8 cellular contexts compared by ENCODE assay signal in the genomic region with DNA sequence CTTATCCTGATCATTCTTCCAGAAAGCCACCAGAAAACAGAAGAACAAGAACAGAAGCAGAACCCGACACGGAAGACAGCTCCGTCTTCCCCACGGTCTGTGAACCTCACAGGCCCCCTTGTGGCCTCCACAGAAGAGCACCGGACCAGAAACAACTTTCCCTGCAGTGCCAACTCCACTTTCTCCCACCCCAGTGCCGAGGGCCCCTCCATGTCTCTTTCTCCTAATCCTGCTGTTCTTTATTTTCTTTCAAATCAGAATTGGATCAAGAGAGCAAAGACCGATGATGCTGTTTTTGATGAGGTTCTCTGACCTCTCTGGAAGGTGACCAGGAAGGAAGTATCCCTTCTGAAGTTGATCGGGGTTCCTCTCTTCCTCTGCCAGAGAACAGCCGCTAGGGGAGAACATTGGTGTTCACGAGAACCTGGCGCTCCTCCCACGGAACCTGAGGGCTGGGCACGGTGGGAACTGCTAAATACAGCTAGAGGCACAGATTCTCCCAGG. TPM values are rescaled to one million over a fixed set of nuclear protein-coding genes. Genes with fewer than 3 reads are reported as not detected.
DNase-seq lines count a peak whose midpoint lies in the region; ATAC-seq, FAIRE-seq and TF ChIP-seq lines count a peak whose summit lies in the region.

No MANE protein-coding gene starts in this region.

- H3K27me3 Mint-ChIP-seq in CD4-positive, alpha-beta memory T cell: peaks cover 11 to 30% of the 10 kb centered on the region in 2 donors
- H3K27me3 Mint-ChIP-seq in central memory CD8-positive, alpha-beta T cell: peaks cover 59% of the 10 kb centered on the region

- H3K4me1 ChIP-seq in CD4-positive, alpha-beta memory T cell (ENCODE audit: insufficient read depth, low read length): no peaks in the 10 kb centered on the region
- H3K4me1 ChIP-seq in OCI-LY7 (ENCODE audit: insufficient read depth, low read length, poor library complexity, severe bottlenecking): no peaks in the 10 kb centered on the region

- H3K4me3 Mint-ChIP-seq in CD4-positive, alpha-beta memory T cell: peak overlapping the region in 7 of 8 donors; percentile 0 to 63 (median 50)
- peak overlapping the region; percentile 42 for H3K4me3 Mint-ChIP-seq in central memory CD8-positive, alpha-beta T cell

- no peaks in the 10 kb centered on the region for H3K36me3 ChIP-seq in CD4-positive, alpha-beta memory T cell (ENCODE audit: insufficient read depth, low read length)
- H3K36me3 ChIP-seq in OCI-LY7 (ENCODE audit: insufficient read depth, low read length): no peaks in the 10 kb centered on the region

- FAIRE-seq in H54 (lab: Jason Lieb, UNC): no peak

- H3K27me3 ChIP-seq in CD4-positive, alpha-beta memory T cell (ENCODE audit: insufficient read depth, low read length): no peaks in the 10 kb centered on the region

- intact Hi-C loops in CD4-positive, alpha-beta memory T cell (cut with micrococcal nuclease): no loop called here
- intact Hi-C loops in OCI-LY7 (cut with micrococcal nuclease; ENCODE audit: unreplicated experiment): no loop called here

- peaks cover 4 to 8% (median 7%) of the 10 kb centered on the region in 4 donors for H3K4me1 Mint-ChIP-seq in CD4-positive, alpha-beta memory T cell
- H3K4me1 Mint-ChIP-seq in central memory CD8-positive, alpha-beta T cell: peaks cover 8% of the 10 kb centered on the region

- H3K27ac ChIP-seq in CD4-positive, alpha-beta memory T cell (ENCODE audit: low read depth, low read length): no peak overlapping the region
- H3K27ac ChIP-seq in OCI-LY7 (ENCODE audit: low read depth, low read length, poor library complexity, severe bottlenecking): no peak overlapping the region

- H3K4me2 ChIP-seq in OCI-LY7 (ENCODE audit: low read length): no peak overlapping the region

- peak overlapping the region in 3 of 7 donors; percentile 1 to 52 (median 2) for H3K27ac Mint-ChIP-seq in CD4-positive, alpha-beta memory T cell
- H3K27ac Mint-ChIP-seq in central memory CD8-positive, alpha-beta T cell (ENCODE audit: low read depth): peak overlapping the region; percentile 74

- no peak for ATAC-seq in central memory CD8-positive, alpha-beta T cell (replicated peaks; ENCODE audit: extremely low read depth, poor library complexity, severe bottlenecking)
- no peak for ATAC-seq in GM19463 (IDR thresholded peaks at IDR 0.05; ENCODE audit: unreplicated experiment)
- no peak for ATAC-seq in GM21526 (IDR thresholded peaks at IDR 0.05; ENCODE audit: low FRiP score, unreplicated experiment)

- no peaks in the 10 kb centered on the region for H3K9me2 ChIP-seq in OCI-LY7 (ENCODE audit: insufficient read depth, low read length)

- peaks cover 0 to 9% (median 0%) of the 10 kb centered on the region in 8 donors for H3K9me3 Mint-ChIP-seq in CD4-positive, alpha-beta memory T cell
- H3K9me3 Mint-ChIP-seq in central memory CD8-positive, alpha-beta T cell: no peaks in the 10 kb centered on the region

- H4K20me1 ChIP-seq in OCI-LY7 (ENCODE audit: insufficient read depth, low read length): no peaks in the 10 kb centered on the region

- no peak for TF ChIP-seq POLR2A in H54 (IDR thresholded peaks at IDR 0.05; ENCODE audit: low read depth, low read length)

- peak in 2 of 5 donors; percentile 6 to 8 for DNase-seq in CD4-positive, alpha-beta memory T cell
- DNase-seq in H54 (ENCODE audit: insufficient read length, low spot score) (peak; percentile 45), OCI-LY7 (ENCODE audit: low spot score) (no peak), medulla oblongata (ENCODE audit: extremely low spot score) (peak; percentile 58), NK-92 (lab: John Stamatoyannopoulos, UW; ENCODE audit: unreplicated experiment) (no peak)
- DNase-seq in central memory CD8-positive, alpha-beta T cell (ENCODE audit: low spot score in 2 of 2): no peak

- BruUV-seq in OCI-LY7 (replicated peaks; lab: Mats Ljungman, UMichigan): no TSS peak

- CTCF ChIA-PET in CD4-positive, alpha-beta memory T cell (lab: Charles Lee; ENCODE audit: partially characterized antibody): interaction anchor here (0.7 to 1.6 kb wide), 3 partner anchors 8 to 752 kb away, joined by 3 to 5 read pairs (median 4); no protein-coding TSS in a partner anchor
- CTCF ChIA-PET in OCI-LY7 (lab: Charles Lee; ENCODE audit: unreplicated experiment): no interaction called here

- no peaks in the 10 kb centered on the region for H3K79me2 ChIP-seq in OCI-LY7 (ENCODE audit: insufficient read depth, low read depth, low read length)

- H3K4me3 ChIP-seq in CD4-positive, alpha-beta memory T cell (ENCODE audit: low read length in 2 of 2): no peak overlapping the region
- no peak overlapping the region for H3K4me3 ChIP-seq in OCI-LY7 (ENCODE audit: low read depth, low read length, poor library complexity, severe bottlenecking)

- no peak overlapping the region for H2AFZ ChIP-seq in OCI-LY7 (ENCODE audit: low read length)

- TF ChIP-seq CTCF in OCI-LY7 (conservative IDR thresholded peaks at IDR 0.05; ENCODE audit: low read length): peak; percentile 52

- no peaks in the 10 kb centered on the region for H3K36me3 Mint-ChIP-seq in CD4-positive, alpha-beta memory T cell
- no peaks in the 10 kb centered on the region for H3K36me3 Mint-ChIP-seq in central memory CD8-positive, alpha-beta T cell (ENCODE audit: insufficient read depth)

- POLR2A ChIA-PET in CD4-positive, alpha-beta memory T cell (lab: Charles Lee; ENCODE audit: partially characterized antibody): no interaction called here
- POLR2A ChIA-PET in OCI-LY7 (lab: Charles Lee): interaction anchor here (0.6 kb wide), 1 partner anchor 1289 kb away, joined by 3 read pairs; no protein-coding TSS in a partner anchor

- H3K9me3 ChIP-seq in CD4-positive, alpha-beta memory T cell (ENCODE audit: control insufficient read depth in 1 of 2, low read length in 2 of 2): no peaks in the 10 kb centered on the region
- H3K9me3 ChIP-seq in OCI-LY7 (ENCODE audit: low read length): no peaks in the 10 kb centered on the region

RNA-seq across cellular contexts. Expression of a gene that starts 58.9 kb away (rescaled TPM):
- total RNA-seq in CD4-positive, alpha-beta memory T cell: under 1 TPM; 0.47 to 0.84 TPM
- polyA plus RNA-seq in CD4-positive, alpha-beta memory T cell: under 1 TPM in 1 of 2 donors, not detected in 1; 0.24 TPM
- total RNA-seq in OCI-LY7 (2014; rRNA removed; shearing (Covaris generic)): 1.5 and 2.1 TPM in 2 replicates
- 7.0 and 8.7 TPM in 2 replicates for total RNA-seq in OCI-LY7 (2022)

Comparison
In these comparisons a context has a peak if more than half of its experiments do, and no peak if none do; other contexts are left out.
1. DNase-seq: peak in H54 (single experiment) and medulla oblongata (single experiment); none in OCI-LY7 (single experiment), central memory CD8-positive, alpha-beta T cell (0 of 2) and NK-92 (single experiment).